In the genomic region with DNA sequence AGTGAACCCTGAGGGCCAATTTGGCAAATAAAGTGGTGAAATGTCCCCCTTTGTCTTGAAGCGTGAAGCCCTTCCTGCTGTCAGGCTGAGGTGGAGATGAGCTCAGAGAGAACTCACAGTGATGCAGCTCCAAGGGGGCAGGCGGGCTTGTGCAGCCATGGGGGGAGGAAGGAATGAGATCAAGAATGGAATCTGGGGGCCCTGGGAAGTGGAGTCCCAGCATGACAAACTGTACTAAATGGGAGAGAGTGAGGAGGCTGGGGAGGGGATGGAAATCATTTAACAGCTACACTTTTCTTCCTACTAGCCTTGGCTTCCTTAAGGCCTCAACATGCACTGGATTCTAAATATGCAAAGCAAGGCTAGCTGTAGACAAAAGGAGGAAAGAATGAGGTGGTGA, we compare ENCODE assay signal across 14 cellular contexts.
"Had no signal": no experiment of that assay in that cellular context is flagged by ENCODE, and none has a peak within 500 bp of the region (broad histone marks: within the 10 kb centered on the region; RNA-seq: fewer than 3 reads in every experiment).

No MANE protein-coding gene starts in this region.

- H3K4me3 ChIP-seq: heart left ventricle, mucosa of descending colon, ovary, thyroid gland had no signal

- H3K4me3 Mint-ChIP-seq: activated naive CD8-positive, alpha-beta T cell treated with anti-CD3 and anti-CD28 coated beads, Interleukin-2, amount 10 ng/mL, durations not matched to agents 7 days and 5 days; activated T-cell treated with anti-CD3 and anti-CD28 coated beads, Interleukin-2, amount 50 U/mL, for 24 hours; nephron had no signal

- H3K9me3 ChIP-seq: ovary, thyroid gland had no signal

- H3K9me3 Mint-ChIP-seq: activated naive CD8-positive, alpha-beta T cell treated with anti-CD3 and anti-CD28 coated beads, Interleukin-2, amount 10 ng/mL, durations not matched to agents 7 days and 5 days had no signal

- H3K27me3 Mint-ChIP-seq: activated naive CD8-positive, alpha-beta T cell treated with anti-CD3 and anti-CD28 coated beads, Interleukin-2, amount 10 ng/mL, durations not matched to agents 7 days and 5 days; activated T-cell treated with anti-CD3 and anti-CD28 coated beads, Interleukin-2, amount 50 U/mL, for 24 hours had no signal

- H3K27me3 ChIP-seq: heart left ventricle, ovary, thyroid gland had no signal

- H3K36me3 ChIP-seq: ovary, thyroid gland had no signal

- H3K4me1 Mint-ChIP-seq: activated naive CD8-positive, alpha-beta T cell treated with anti-CD3 and anti-CD28 coated beads, Interleukin-2, amount 10 ng/mL, durations not matched to agents 7 days and 5 days had no signal

- DNase-seq: activated CD4-positive, alpha-beta T cell treated with anti-CD3 and anti-CD28 coated beads for 4 hours; activated effector memory CD4-positive, alpha-beta T cell treated with anti-CD3 and anti-CD28 coated beads, Interleukin-2, amount 50 U/mL, for 16 hours; activated naive CD8-positive, alpha-beta T cell treated with anti-CD3 and anti-CD28 coated beads, Interleukin-2, amount 10 ng/mL, durations not matched to agents 7 days and 5 days; activated T-cell treated with anti-CD3 and anti-CD28 coated beads, Interleukin-2, amount 50 U/mL, for 24 hours; aorta; effector CD8-positive, alpha-beta T cell; heart left ventricle; mammary epithelial cell; mucosa of descending colon; ovary; stimulated activated CD4-positive, alpha-beta T cell treated with anti-CD3 and anti-CD28 coated beads, Interleukin-2, amount 100 ng/mL, for 48 hours; SW 1271; thyroid gland had no signal

- H3K27ac ChIP-seq: heart left ventricle, ovary, thyroid gland had no signal

- ATAC-seq: heart left ventricle, mucosa of descending colon had no signal

- H3K27ac Mint-ChIP-seq: activated naive CD8-positive, alpha-beta T cell treated with anti-CD3 and anti-CD28 coated beads, Interleukin-2, amount 10 ng/mL, durations not matched to agents 7 days and 5 days; activated T-cell treated with anti-CD3 and anti-CD28 coated beads, Interleukin-2, amount 50 U/mL, for 24 hours had no signal
